In the genomic region with DNA sequence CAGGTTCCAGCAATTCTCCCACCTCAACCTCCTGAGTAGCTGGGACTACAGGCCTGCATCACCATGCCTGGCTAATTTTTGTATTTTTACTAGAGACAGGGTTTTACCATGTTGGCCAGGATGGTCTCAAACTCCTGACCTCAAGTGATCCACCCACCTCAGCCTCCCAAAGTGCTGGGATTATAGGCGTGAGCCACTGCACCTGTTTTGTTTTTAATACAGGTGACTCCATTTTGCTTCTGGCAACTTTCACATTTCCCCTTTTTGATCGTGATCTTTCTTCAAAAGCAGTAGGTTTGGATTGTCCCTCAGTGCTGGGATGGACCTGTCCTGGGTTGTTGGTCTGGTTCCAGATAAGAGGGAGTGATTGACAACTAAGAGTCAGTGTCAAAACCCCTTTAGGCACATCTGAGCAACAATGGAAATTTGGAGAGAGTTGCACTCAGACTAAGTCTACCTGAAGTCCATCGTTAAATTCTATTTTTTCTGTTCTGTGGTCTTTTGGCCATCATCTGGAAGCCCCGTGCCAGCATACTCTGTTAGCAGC, we compare ENCODE assay signal across 1 cellular context.
TF ChIP-seq lines count a peak whose summit lies in the region.

No MANE protein-coding gene starts in this region.

TF ChIP-seq in GM12878, 131 proteins besides CTCF, POLR2A, EP300 and RAD21:
- TF ChIP-seq SPI1 (IDR thresholded peaks at IDR 0.05; ENCODE audit: borderline replicate concordance, insufficient read depth, low read depth, low read length), result 0 out of 2 replicates have a peak, but pooled peaks have one; percentile 22
